19 cellular contexts compared by ENCODE assay signal in genomic region chr6:87623248-87623647, GRCh38. TPM values are rescaled to one million over a fixed set of nuclear protein-coding genes. Genes with fewer than 3 reads are reported as not detected.
A peak's percentile ranks its signal among the peaks of the same experiment; 100 is the strongest.
DNase-seq lines count a peak whose midpoint lies in the region; ATAC-seq and TF ChIP-seq lines count a peak whose summit lies in the region.
"Had no signal": no experiment of that assay in that cellular context is flagged by ENCODE, and none has a peak within 500 bp of the region (broad histone marks: within the 10 kb centered on the region; RNA-seq: fewer than 3 reads in every experiment).

No MANE protein-coding gene starts in this region.

- H3K36me3 Mint-ChIP-seq in mesothelial cell of epicardium, result peaks cover 27% of the 10 kb centered on the region

- intact Hi-C loops in right lobe of liver (cut with DNase I), result no loop called here

- no peaks in the 10 kb centered on the region for H3K27me3 ChIP-seq in right lobe of liver

- no peak overlapping the region for H3K4me3 ChIP-seq in coronary artery
- H3K4me3 ChIP-seq in right lobe of liver, result no peak overlapping the region

- no peaks in the 10 kb centered on the region for H3K36me3 ChIP-seq in right lobe of liver

- ATAC-seq in right lobe of liver, result peak; percentile 63 to 95 (median 84)
- ATAC-seq: Right ventricle myocardium inferior had no signal

- no peaks in the 10 kb centered on the region for H3K9me3 Mint-ChIP-seq in mesothelial cell of epicardium
- H3K9me3 Mint-ChIP-seq: activated naive CD4-positive, alpha-beta T cell treated with anti-CD3 and anti-CD28 coated beads, Interleukin-2, amount 50 U/mL, for 24 hours; stimulated activated naive CD8-positive, alpha-beta T cell treated with anti-CD3 and anti-CD28 coated beads, Interleukin-15, Interleukin-2, amounts not matched to agents 100 ng/mL and 50 ng/mL, for 24 hours had no signal

- TF ChIP-seq POLR2A in right lobe of liver (IDR thresholded peaks at IDR 0.05), result no peak

- 74% methylated on average over 3 of the region's 3 CpGs for WGBS in right lobe of liver (ENCODE audit: insufficient coverage, low coverage, low lambda C conversion rate, missing lambda C conversion rate)

- H3K4me1 Mint-ChIP-seq in mesothelial cell of epicardium, result no peaks in the 10 kb centered on the region
- H3K4me1 Mint-ChIP-seq: activated naive CD4-positive, alpha-beta T cell treated with anti-CD3 and anti-CD28 coated beads, Interleukin-2, amount 50 U/mL, for 24 hours had no signal

- H3K27ac ChIP-seq in coronary artery, result peak overlapping the region; percentile 12 to 38
- peak overlapping the region; percentile 28 to 62 (median 59) for H3K27ac ChIP-seq in right lobe of liver
- no peak overlapping the region for H3K27ac ChIP-seq in caudate nucleus (ENCODE audit: low read depth, low read length)
- H3K27ac ChIP-seq: HL-60 had no signal

- no peaks in the 10 kb centered on the region for H3K9me3 ChIP-seq in right lobe of liver

- no peak overlapping the region for H3K4me3 Mint-ChIP-seq in mesothelial cell of epicardium
- H3K4me3 Mint-ChIP-seq: activated naive CD4-positive, alpha-beta T cell treated with anti-CD3 and anti-CD28 coated beads, Interleukin-2, amount 50 U/mL, for 24 hours; stimulated activated naive CD8-positive, alpha-beta T cell treated with anti-CD3 and anti-CD28 coated beads, Interleukin-15, Interleukin-2, amounts not matched to agents 100 ng/mL and 50 ng/mL, for 24 hours had no signal

- no peaks in the 10 kb centered on the region for H3K27me3 Mint-ChIP-seq in mesothelial cell of epicardium (ENCODE audit: low read depth)
- H3K27me3 Mint-ChIP-seq: activated naive CD4-positive, alpha-beta T cell treated with anti-CD3 and anti-CD28 coated beads, Interleukin-2, amount 50 U/mL, for 24 hours; stimulated activated naive CD8-positive, alpha-beta T cell treated with anti-CD3 and anti-CD28 coated beads, Interleukin-15, Interleukin-2, amounts not matched to agents 100 ng/mL and 50 ng/mL, for 24 hours had no signal

- TF ChIP-seq CTCF in AG09319 (IDR thresholded peaks at IDR 0.05; ENCODE audit: low read depth, low read length), result no peak
- no peak for TF ChIP-seq CTCF in coronary artery (IDR thresholded peaks at IDR 0.05)
- TF ChIP-seq CTCF in right lobe of liver (IDR thresholded peaks at IDR 0.05), result no peak
- TF ChIP-seq CTCF in mesothelial cell of epicardium (IDR thresholded peaks at IDR 0.05; ENCODE audit: unreplicated experiment), result no peak

- H3K27ac Mint-ChIP-seq in mesothelial cell of epicardium, result no peak overlapping the region
- H3K27ac Mint-ChIP-seq: activated naive CD4-positive, alpha-beta T cell treated with anti-CD3 and anti-CD28 coated beads, Interleukin-2, amount 50 U/mL, for 24 hours; stimulated activated naive CD8-positive, alpha-beta T cell treated with anti-CD3 and anti-CD28 coated beads, Interleukin-15, Interleukin-2, amounts not matched to agents 100 ng/mL and 50 ng/mL, for 24 hours had no signal

- peaks cover 0 to 18% (median 6%) of the 10 kb centered on the region in 4 donors for H3K4me1 ChIP-seq in right lobe of liver

- DNase-seq in AG09319 (ENCODE audit: extremely low read depth, low read depth) (peak; percentile 3), M059J (ENCODE audit: low read depth) (peak; percentile 9), coronary artery (ENCODE audit: low spot score) (no peak), right lobe of liver (no peak), mesothelial cell of epicardium (ENCODE audit: low spot score in 2 of 2, unreplicated experiment in 2 of 2) (no peak), caudate nucleus (lab: John Stamatoyannopoulos, UW) (no peak), cortex of kidney (lab: John Stamatoyannopoulos, UW) (no peak)
- no peak for DNase-seq in activated T-cell treated with anti-CD3 and anti-CD28 coated beads, Interleukin-2, amount 50 U/mL, for 1 hour
- DNase-seq: activated CD4-positive, alpha-beta T cell treated with anti-CD3 and anti-CD28 coated beads for 48 hours; activated T-cell treated with anti-CD3 and anti-CD28 coated beads for 4 hours; AML-193; head of caudate nucleus; KG1; kidney; posterior cingulate gyrus had no signal

RNA-seq across cellular contexts. Expression of gene ORC3, which starts 33.3 kb away (rescaled TPM):
- 17.9 and 29.0 TPM in 2 replicates for total RNA-seq in M059J (2014; rRNA removed; shearing (Covaris generic))
- total RNA-seq in right lobe of liver, result 10 to 100 TPM in 3 of 6 experiments, 1 to 10 TPM in 3; 7.7 to 12.7 (median 9.8) TPM
- total RNA-seq in mesothelial cell of epicardium, result 28.0 to 29.5 TPM (median 28.8 TPM) in 3 replicates

RNA-seq across cellular contexts. Expression of gene RARS2, which starts 33.5 kb away (rescaled TPM):
- total RNA-seq in M059J (2014; rRNA removed; shearing (Covaris generic)), result 23.8 and 28.5 TPM in 2 replicates
- total RNA-seq in right lobe of liver (10 to 100 TPM; 13.5 to 19.3 (median 14.6) TPM), mesothelial cell of epicardium (51.9 to 53.3 TPM (median 52.6 TPM) in 3 replicates)

Comparison
In these comparisons a context has a peak if more than half of its experiments do, and no peak if none do; other contexts are left out.
1. DNase-seq: peak in AG09319 (single experiment) and M059J (single experiment); none in coronary artery (single experiment), right lobe of liver (0 of 3), activated T-cell treated with anti-CD3 and anti-CD28 coated beads, Interleukin-2, amount 50 U/mL, for 1 hour (single experiment), mesothelial cell of epicardium (0 of 2), caudate nucleus (0 of 61) and cortex of kidney (single experiment).